In genomic region chr5:103475629-103476240, GRCh38 we compare ENCODE assay signal across 1 cellular context.
TF ChIP-seq lines count a peak whose summit lies in the region.

No MANE protein-coding gene starts in this region.

TF ChIP-seq in H1, 55 proteins besides CTCF, POLR2A, EP300 and RAD21 (continued from another document):
- TF ChIP-seq TAF1 (IDR thresholded peaks at IDR 0.05; ENCODE audit: low read depth, low read length) = no peak
- TF ChIP-seq NRF1 (IDR thresholded peaks at IDR 0.05; ENCODE audit: low read depth, low read length) = no peak
- TF ChIP-seq HDAC2 (IDR thresholded peaks at IDR 0.05; ENCODE audit: borderline replicate concordance in 1 of 2, low read depth in 2 of 2, low read length in 2 of 2) = no peak
- no peak for TF ChIP-seq POU5F1 (IDR thresholded peaks at IDR 0.05; ENCODE audit: low read depth, low read length)
- no peak for TF ChIP-seq E2F6 (IDR thresholded peaks at IDR 0.05)
